ENCODE assay signal across 8 cellular contexts in the genomic region with DNA sequence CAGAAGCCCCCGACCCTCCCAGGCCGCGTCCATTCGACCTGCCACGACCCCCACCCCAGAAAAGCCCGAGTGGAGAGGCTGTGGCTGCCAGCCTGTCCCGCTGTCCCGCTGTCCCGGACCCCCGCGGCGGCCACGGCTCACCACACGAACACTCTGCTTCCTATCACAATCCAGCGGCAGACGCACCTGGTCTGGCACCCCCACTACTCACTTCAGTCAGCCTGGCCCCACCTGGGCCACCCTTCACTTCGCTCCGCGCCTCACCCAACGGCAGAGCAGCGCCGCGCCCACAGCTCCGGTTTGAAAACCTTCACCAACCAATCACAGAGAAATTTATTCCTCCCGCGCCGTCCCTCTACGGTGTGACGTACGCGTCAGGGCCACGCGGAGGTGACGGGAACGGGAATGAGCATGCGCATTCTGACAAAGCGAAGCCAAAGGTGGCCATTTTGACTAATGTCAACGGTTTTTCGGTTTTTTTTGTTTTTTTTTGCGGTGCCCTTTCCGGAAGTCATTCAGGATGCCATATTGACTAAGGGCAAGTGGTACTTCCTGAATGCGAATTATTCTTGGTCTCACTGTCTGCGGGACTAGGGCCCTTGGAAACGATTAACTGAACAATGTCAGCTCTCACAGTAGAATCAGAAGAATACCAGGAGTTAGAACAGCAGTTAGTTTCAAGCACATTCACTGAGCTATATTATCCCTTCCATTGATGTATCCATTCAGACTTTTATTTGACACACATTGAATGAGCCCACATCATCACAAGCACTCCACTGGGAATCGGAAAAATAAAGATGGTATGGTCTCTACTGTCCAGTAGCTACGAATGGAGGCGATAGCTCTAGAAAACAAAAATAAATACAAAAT. TPM values are rescaled to one million over a fixed set of nuclear protein-coding genes. Genes with fewer than 3 reads are reported as not detected.
A peak's percentile ranks its signal among the peaks of the same experiment; 100 is the strongest.
DNase-seq lines count a peak whose midpoint lies in the region; ATAC-seq, FAIRE-seq and TF ChIP-seq lines count a peak whose summit lies in the region.

A gene with protein sequence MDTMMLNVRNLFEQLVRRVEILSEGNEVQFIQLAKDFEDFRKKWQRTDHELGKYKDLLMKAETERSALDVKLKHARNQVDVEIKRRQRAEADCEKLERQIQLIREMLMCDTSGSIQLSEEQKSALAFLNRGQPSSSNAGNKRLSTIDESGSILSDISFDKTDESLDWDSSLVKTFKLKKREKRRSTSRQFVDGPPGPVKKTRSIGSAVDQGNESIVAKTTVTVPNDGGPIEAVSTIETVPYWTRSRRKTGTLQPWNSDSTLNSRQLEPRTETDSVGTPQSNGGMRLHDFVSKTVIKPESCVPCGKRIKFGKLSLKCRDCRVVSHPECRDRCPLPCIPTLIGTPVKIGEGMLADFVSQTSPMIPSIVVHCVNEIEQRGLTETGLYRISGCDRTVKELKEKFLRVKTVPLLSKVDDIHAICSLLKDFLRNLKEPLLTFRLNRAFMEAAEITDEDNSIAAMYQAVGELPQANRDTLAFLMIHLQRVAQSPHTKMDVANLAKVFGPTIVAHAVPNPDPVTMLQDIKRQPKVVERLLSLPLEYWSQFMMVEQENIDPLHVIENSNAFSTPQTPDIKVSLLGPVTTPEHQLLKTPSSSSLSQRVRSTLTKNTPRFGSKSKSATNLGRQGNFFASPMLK (minus strand): TSS at position 308 of the 873 bp plus-strand sequence. CDS start 8,779 bp downstream, outside the sequence.

- H3K4me1 ChIP-seq in H1 (replicated peaks in 1 of 4; ENCODE audit: control insufficient read depth in 3 of 4, insufficient read depth in 4 of 4, low read length in 3 of 4) = no peaks in the 10 kb centered on the region

- peaks cover 9% of the 10 kb centered on the region for H3K4me1 Mint-ChIP-seq in memory B cell

- H3K18ac ChIP-seq in H1 (ENCODE audit: extremely low read depth, low read length) = no peak within 1 kb of the TSS; the same call in 1 of the 2 replicates

- no peak within 1 kb of the TSS for H3K4ac ChIP-seq in H1 (replicated peaks; ENCODE audit: insufficient read length, low read depth, low read length)

- peaks cover 3% of the 10 kb centered on the region for H3K9me3 Mint-ChIP-seq in memory B cell

- no peak for TF ChIP-seq RAD21 in H1 (IDR thresholded peaks at IDR 0.05 in 1 of 2, conservative IDR thresholded peaks at IDR 0.05 in 1 of 2; ENCODE audit: low read depth in 2 of 2, low read length in 2 of 2)

- H2AK5ac ChIP-seq in H1 (ENCODE audit: low read depth, low read length) = no peak within 1 kb of the TSS

- ATAC-seq in GM21360 (IDR thresholded peaks at IDR 0.05; ENCODE audit: unreplicated experiment) (peak; percentile 98), memory B cell (ENCODE audit: low read depth) (peak; percentile 93)

- H3K36me3 Mint-ChIP-seq in memory B cell = peaks cover 2% of the 10 kb centered on the region

- no peak; a peak in 1 of 3 replicates for TF ChIP-seq POLR2A in H1 (IDR thresholded peaks at IDR 0.05; ENCODE audit: control extremely low read depth in 1 of 2, low read depth in 2 of 2, low read length in 2 of 2)

- no peaks in the 10 kb centered on the region; the same call in none of the 2 replicates for H3K23me2 ChIP-seq in H1 (ENCODE audit: low read depth, low read length)

- 0 out of 2 replicates have a peak within 1 kb of the TSS, but pooled peaks have one; percentile 22 for H2BK5ac ChIP-seq in H1 (ENCODE audit: low read depth, low read length)

- H3K27me3 ChIP-seq in H1 (replicated peaks in 1 of 4; ENCODE audit: control insufficient read depth in 3 of 4, extremely low read depth in 1 of 4, insufficient read depth in 3 of 4, low read length in 3 of 4) = no peaks in the 10 kb centered on the region

- no peaks in the 10 kb centered on the region for H3K9me3 ChIP-seq in H1 (ENCODE audit: insufficient read depth in 2 of 2, low read depth in 1 of 2, low read length in 1 of 2)

- no peak within 1 kb of the TSS for H4K8ac ChIP-seq in H1 (ENCODE audit: extremely low read depth, insufficient read depth, low read length)

- H2BK12ac ChIP-seq in H1 (ENCODE audit: low read depth, low read length) = no peak within 1 kb of the TSS

- CTCF ChIA-PET in H1 (lab: Charles Lee; ENCODE audit: partially characterized antibody) = interaction anchor here (0.6 to 3.7 kb wide), 8 partner anchors 9 to 729 kb away, joined by 3 to 18 read pairs (median 4); no protein-coding TSS in a partner anchor

- peak within 1 kb of the TSS; percentile 81 to 86 (median 82) for H3K4me3 ChIP-seq in H1 (ENCODE audit: extremely low read depth in 1 of 4, insufficient read depth in 2 of 4, low read depth in 3 of 4, low read length in 4 of 4)

- no peak within 1 kb of the TSS for H3K27ac ChIP-seq in H1 (ENCODE audit: low read depth, low read length)

- H2BK120ac ChIP-seq in H1 (replicated peaks; ENCODE audit: low read depth, low read length) = no peak within 1 kb of the TSS

- peak; percentile 93 for DNase-seq in COLO668 (lab: John Stamatoyannopoulos, UW; ENCODE audit: unreplicated experiment)
- peak; percentile 97 for DNase-seq in HT1080 (ENCODE audit: low read depth)
- peak; percentile 98 for DNase-seq in NOMO-1 treated with DMSO at 0.1 percent for 48 hours (lab: John Stamatoyannopoulos, UW; ENCODE audit: unreplicated experiment)
- peak; percentile 89 to 95 for DNase-seq in activated CD8-positive, alpha-beta memory T cell treated with anti-CD3 and anti-CD28 coated beads for 4 hours (ENCODE audit: low read depth in 2 of 2)
- peak; percentile 90 to 94 for DNase-seq in H1 (ENCODE audit: low read depth in 1 of 2, low spot score in 2 of 2)
- peak; percentile 81 to 96 for DNase-seq in memory B cell (ENCODE audit: low spot score in 2 of 2)
- DNase-seq in stimulated activated CD8-positive, alpha-beta memory T cell treated with anti-CD3 and anti-CD28 coated beads, Interleukin-12 subunit alpha, Interleukin-12 subunit beta, amount 100 ng/mL, for 24 hours (ENCODE audit: extremely low read depth) = peak; percentile 85

- H3K36me3 ChIP-seq in H1 (ENCODE audit: control insufficient read depth in 2 of 4, insufficient read depth in 4 of 4, low read length in 3 of 4) = no peaks in the 10 kb centered on the region

- H3K56ac ChIP-seq in H1 (replicated peaks; ENCODE audit: insufficient read length, low read depth, low read length) = no peak within 1 kb of the TSS

- peak; percentile 92 for FAIRE-seq in H1 (lab: Jason Lieb, UNC)

- no peak within 1 kb of the TSS for H3K14ac ChIP-seq in H1 (ENCODE audit: insufficient read length)

- no peak within 1 kb of the TSS for H2BK20ac ChIP-seq in H1 (ENCODE audit: low read length)

- H4K5ac ChIP-seq in H1 (ENCODE audit: insufficient read length, low read depth, low read length) = peak within 1 kb of the TSS; percentile 5

- H3K23ac ChIP-seq in H1 (ENCODE audit: insufficient read length) = no peak within 1 kb of the TSS

- POLR2A ChIA-PET in H1 (lab: Charles Lee; ENCODE audit: partially characterized antibody) = interaction anchor here (0.7 to 1.4 kb wide), 5 partner anchors 25 to 284 kb away, joined by 3 to 4 read pairs (median 3); a partner anchor contains a TSS

- H2BK15ac ChIP-seq in H1 (ENCODE audit: low read length) = no peak within 1 kb of the TSS

- peaks cover 2% of the 10 kb centered on the region; the same call in 1 of the 2 replicates for H3K79me1 ChIP-seq in H1 (ENCODE audit: low read depth, low read length)

- H3K79me2 ChIP-seq in H1 (ENCODE audit: control insufficient read depth in 1 of 2, insufficient read depth in 2 of 2, low read length in 2 of 2) = peaks cover 0 to 42% of the 10 kb centered on the region in 2 experiments; a peak in 3 of 4 replicates

- H3K27ac Mint-ChIP-seq in memory B cell = peak within 1 kb of the TSS; percentile 88

- H3K4me2 ChIP-seq in H1 (ENCODE audit: insufficient read depth in 1 of 2, low read depth in 2 of 2, low read length in 2 of 2) = peak within 1 kb of the TSS; percentile 88 to 89

- H4K91ac ChIP-seq in H1 (replicated peaks; ENCODE audit: insufficient read length, low read length) = no peak within 1 kb of the TSS

- peak within 1 kb of the TSS; percentile 94 for H2AFZ ChIP-seq in H1 (ENCODE audit: low read length)

- TF ChIP-seq CTCF in H1 (IDR thresholded peaks at IDR 0.05; ENCODE audit: control extremely low read depth in 1 of 3, insufficient read depth in 1 of 3, low read depth in 1 of 3, low read length in 3 of 3) = no peak

- H3K4me3 Mint-ChIP-seq in memory B cell = peak within 1 kb of the TSS; percentile 94

- TF ChIP-seq EP300 in H1 (IDR thresholded peaks at IDR 0.05; ENCODE audit: borderline replicate concordance in 1 of 2, low read depth in 2 of 2, low read length in 2 of 2) = no peak

- 8% methylated on average over 45 of the region's 47 CpGs; no CpG with 5 or more reads in 1 of the 2 experiments for WGBS in H1 (ENCODE audit: extremely low coverage in 1 of 2, insufficient coverage in 1 of 2, insufficient read length in 1 of 2, insufficient replicate concordance in 2 of 2, low coverage in 1 of 2, low lambda C conversion rate in 2 of 2, missing lambda C conversion rate in 1 of 2), 2 experiments

- peaks cover 0 to 1% of the 10 kb centered on the region in 2 experiments for H4K20me1 ChIP-seq in H1 (replicated peaks in 1 of 2; ENCODE audit: control insufficient read depth in 1 of 2, insufficient read depth in 2 of 2, low read length in 2 of 2)

- peak within 1 kb of the TSS in 3 of 4 experiments; percentile 34 to 70 (median 65); a peak in 5 of 7 replicates for H3K9ac ChIP-seq in H1 (replicated peaks in 1 of 4; ENCODE audit: extremely low read depth in 1 of 4, low read depth in 3 of 4, low read length in 3 of 4)

- H3K27me3 Mint-ChIP-seq in memory B cell = peaks cover 2% of the 10 kb centered on the region

TF ChIP-seq in H1, 55 proteins besides CTCF, POLR2A, EP300 and RAD21 (continues in another document):
- TF ChIP-seq TAF1 (IDR thresholded peaks at IDR 0.05; ENCODE audit: low read depth, low read length) = no peak; the same call in 1 of the 2 replicates
- peak; percentile 55; the same call in 1 of the 2 replicates for TF ChIP-seq TBP (IDR thresholded peaks at IDR 0.05; ENCODE audit: low read depth, low read length)
- TF ChIP-seq NRF1 (IDR thresholded peaks at IDR 0.05; ENCODE audit: low read depth, low read length) = 0 out of 2 replicates have a peak, but pooled peaks have one; percentile 23
- no peak for TF ChIP-seq CTBP2 (IDR thresholded peaks at IDR 0.05; ENCODE audit: borderline replicate concordance, insufficient read depth, insufficient read length, low read length)

RNA-seq across cellular contexts. Expression of the gene that starts here (rescaled TPM):
- total RNA-seq in HT1080 (2014; rRNA removed; shearing (Covaris generic)) = 138 and 155 TPM in 2 replicates
- polyA plus RNA-seq in HT1080 (2015; cell fraction: cytosol; rRNA removed) = 102 and 108 TPM in 2 replicates
- polyA plus RNA-seq in HT1080 (2015; cell fraction: nucleus; rRNA removed) = 146 and 164 TPM in 2 replicates
- 63.5 and 66.3 TPM in 2 replicates for total RNA-seq in H1 (2021; fragmentation: NEBNext Ultra II Directional; extraction: Animal tissue kit (Norgen Biotek cat#: 25700))
- 17.4 and 18.0 TPM in 2 replicates for polyA plus RNA-seq in H1 (2011; rRNA removed)
- 32.0 TPM for polyA plus RNA-seq in H1 (2011; cell fraction: cytosol; rRNA removed)
- polyA plus RNA-seq in H1 (2011; cell fraction: nucleus; rRNA removed) = 19.7 TPM
- 35.6 to 54.1 TPM (median 40.0 TPM) in 4 replicates for polyA plus RNA-seq in H1 (2012, experiment 1 of 2)
- polyA plus RNA-seq in H1 (2012, experiment 2 of 2) = 5.7 TPM
- 23.4 TPM for polyA plus RNA-seq in H1 (2013, experiment 1 of 2)
- 24.2 TPM for polyA plus RNA-seq in H1 (2013, experiment 2 of 2)
- polyA minus RNA-seq in H1 (2011; rRNA and poly(A)+ RNA removed) = 55.5 and 61.2 TPM in 2 replicates
- 37.5 TPM for polyA minus RNA-seq in H1 (2011; cell fraction: cytosol; rRNA and poly(A)+ RNA removed)
- polyA minus RNA-seq in H1 (2011; cell fraction: nucleus; rRNA and poly(A)+ RNA removed) = 26.3 TPM
